ENCODE assay signal across 8 cellular contexts in the genomic region with DNA sequence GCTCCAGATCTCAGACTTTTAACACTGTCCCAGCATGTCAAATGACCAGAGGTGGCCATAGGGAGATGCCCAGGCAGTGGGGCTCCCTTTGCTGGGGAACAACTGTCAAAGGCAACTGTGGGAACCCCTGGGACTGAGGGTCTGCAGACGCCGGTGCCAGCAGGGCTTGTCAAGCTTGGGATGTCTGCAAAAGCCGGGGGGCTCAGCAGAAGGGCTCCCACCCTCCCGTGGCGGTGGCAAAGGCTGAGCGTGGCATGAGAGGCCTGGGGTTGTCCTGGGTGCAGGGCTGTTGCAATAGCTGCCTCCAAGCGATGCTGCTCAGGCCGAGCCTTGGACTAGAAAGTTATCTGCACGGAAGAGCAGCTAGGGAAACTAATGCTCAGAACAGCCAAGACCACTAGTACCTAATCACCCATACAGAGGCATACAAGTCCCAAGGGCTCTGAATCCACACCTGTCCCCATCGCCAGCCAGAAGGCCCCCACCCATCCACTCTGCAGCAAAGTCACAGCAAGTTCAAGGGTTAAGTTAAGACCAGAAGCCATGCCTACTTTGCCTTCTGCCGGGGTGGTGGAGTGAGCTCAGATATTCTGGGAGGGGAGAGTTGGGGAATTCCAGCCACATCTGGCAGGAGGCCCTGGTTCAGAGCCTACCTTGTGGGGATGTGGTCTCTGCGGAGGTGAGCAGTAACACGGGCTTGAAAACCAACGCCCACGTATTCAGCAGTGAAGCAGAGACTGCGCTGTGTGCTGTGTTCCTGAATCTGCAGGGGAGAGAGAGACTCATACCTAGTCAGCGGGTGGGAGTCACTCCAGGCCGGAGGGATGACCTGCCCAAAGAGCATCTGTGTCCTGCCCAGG. TPM values are rescaled to one million over a fixed set of nuclear protein-coding genes. Genes with fewer than 3 reads are reported as not detected.
DNase-seq lines count a peak whose midpoint lies in the region; ATAC-seq lines count a peak whose summit lies in the region.

No MANE protein-coding gene starts in this region.

- H3K4me1 Mint-ChIP-seq in activated CD8-positive, alpha-beta memory T cell treated with anti-CD3 and anti-CD28 coated beads, Interleukin-2, amount 10 ng/mL, durations not matched to agents 7 days and 5 days = peaks cover 16% of the 10 kb centered on the region
- peaks cover 20% of the 10 kb centered on the region for H3K4me1 Mint-ChIP-seq in stimulated activated effector memory CD8-positive, alpha-beta T cell treated with anti-CD3 and anti-CD28 coated beads, Interleukin-12 subunit alpha, Interleukin-12 subunit beta, amount 100 ng/mL, for 72 hours

- DNase-seq in activated CD8-positive, alpha-beta memory T cell treated with anti-CD3 and anti-CD28 coated beads, Interleukin-2, amount 50 U/mL, for 4 hours = peak; percentile 40
- DNase-seq in activated CD8-positive, alpha-beta memory T cell treated with anti-CD3 and anti-CD28 coated beads, Interleukin-2, amount 10 ng/mL, durations not matched to agents 7 days and 5 days = no peak
- DNase-seq in T-helper 9 cell (peak; percentile 15), NCI-H345 (lab: John Stamatoyannopoulos, UW) (no peak), UCSD-AML1 (lab: John Stamatoyannopoulos, UW; ENCODE audit: unreplicated experiment) (no peak), D341Med (ENCODE audit: low spot score) (no peak)
- no peak for DNase-seq in stimulated activated effector memory CD8-positive, alpha-beta T cell treated with anti-CD3 and anti-CD28 coated beads, Interleukin-12 subunit alpha, Interleukin-12 subunit beta, amount 100 ng/mL, for 72 hours (ENCODE audit: low spot score in 2 of 2)

- H3K27me3 Mint-ChIP-seq in activated CD8-positive, alpha-beta memory T cell treated with anti-CD3 and anti-CD28 coated beads, Interleukin-2, amount 10 ng/mL, durations not matched to agents 7 days and 5 days = peaks cover 10% of the 10 kb centered on the region

- no peak for ATAC-seq in activated CD8-positive, alpha-beta memory T cell treated with anti-CD3 and anti-CD28 coated beads, Interleukin-2, amount 10 ng/mL, durations not matched to agents 7 days and 5 days
- ATAC-seq in HG02588 (IDR thresholded peaks at IDR 0.05; ENCODE audit: unreplicated experiment) = peak; percentile 41
- peak; percentile 69 for ATAC-seq in stimulated activated effector memory CD8-positive, alpha-beta T cell treated with anti-CD3 and anti-CD28 coated beads, Interleukin-12 subunit alpha, Interleukin-12 subunit beta, amount 100 ng/mL, for 72 hours

- CTCF ChIA-PET in activated CD8-positive, alpha-beta memory T cell treated with anti-CD3 and anti-CD28 coated beads, Interleukin-2, amount 10 ng/mL, durations not matched to agents 7 days and 5 days (lab: Charles Lee) = no interaction called here

- H3K4me3 Mint-ChIP-seq in activated CD8-positive, alpha-beta memory T cell treated with anti-CD3 and anti-CD28 coated beads, Interleukin-2, amount 10 ng/mL, durations not matched to agents 7 days and 5 days = no peak overlapping the region
- H3K4me3 Mint-ChIP-seq in stimulated activated effector memory CD8-positive, alpha-beta T cell treated with anti-CD3 and anti-CD28 coated beads, Interleukin-12 subunit alpha, Interleukin-12 subunit beta, amount 100 ng/mL, for 72 hours = no peak overlapping the region

- no peaks in the 10 kb centered on the region for H3K9me3 Mint-ChIP-seq in activated CD8-positive, alpha-beta memory T cell treated with anti-CD3 and anti-CD28 coated beads, Interleukin-2, amount 10 ng/mL, durations not matched to agents 7 days and 5 days (ENCODE audit: low read depth)
- H3K9me3 Mint-ChIP-seq in stimulated activated effector memory CD8-positive, alpha-beta T cell treated with anti-CD3 and anti-CD28 coated beads, Interleukin-12 subunit alpha, Interleukin-12 subunit beta, amount 100 ng/mL, for 72 hours = no peaks in the 10 kb centered on the region

- no peaks in the 10 kb centered on the region for H3K36me3 Mint-ChIP-seq in activated CD8-positive, alpha-beta memory T cell treated with anti-CD3 and anti-CD28 coated beads, Interleukin-2, amount 10 ng/mL, durations not matched to agents 7 days and 5 days
- no peaks in the 10 kb centered on the region for H3K36me3 Mint-ChIP-seq in stimulated activated effector memory CD8-positive, alpha-beta T cell treated with anti-CD3 and anti-CD28 coated beads, Interleukin-12 subunit alpha, Interleukin-12 subunit beta, amount 100 ng/mL, for 72 hours

- no peak overlapping the region for H3K27ac Mint-ChIP-seq in activated CD8-positive, alpha-beta memory T cell treated with anti-CD3 and anti-CD28 coated beads, Interleukin-2, amount 10 ng/mL, durations not matched to agents 7 days and 5 days
- H3K27ac Mint-ChIP-seq in stimulated activated effector memory CD8-positive, alpha-beta T cell treated with anti-CD3 and anti-CD28 coated beads, Interleukin-12 subunit alpha, Interleukin-12 subunit beta, amount 100 ng/mL, for 72 hours = no peak overlapping the region

RNA-seq across cellular contexts. Expression of a gene that starts 4.6 kb away (rescaled TPM):
- 1 to 10 TPM; 1.3 TPM for total RNA-seq in activated CD8-positive, alpha-beta memory T cell treated with anti-CD3 and anti-CD28 coated beads, Interleukin-2, amount 10 ng/mL, durations not matched to agents 7 days and 5 days

Comparison
In these comparisons a context has a peak if more than half of its experiments do, and no peak if none do; other contexts are left out.
1. DNase-seq: peak in activated CD8-positive, alpha-beta memory T cell treated with anti-CD3 and anti-CD28 coated beads, Interleukin-2, amount 50 U/mL, for 4 hours (single experiment) and T-helper 9 cell (single experiment); none in activated CD8-positive, alpha-beta memory T cell treated with anti-CD3 and anti-CD28 coated beads, Interleukin-2, amount 10 ng/mL, durations not matched to agents 7 days and 5 days (single experiment), stimulated activated effector memory CD8-positive, alpha-beta T cell treated with anti-CD3 and anti-CD28 coated beads, Interleukin-12 subunit alpha, Interleukin-12 subunit beta, amount 100 ng/mL, for 72 hours (0 of 2), NCI-H345 (single experiment), UCSD-AML1 (single experiment) and D341Med (single experiment).